9 cellular contexts compared by ENCODE assay signal in the genomic region with DNA sequence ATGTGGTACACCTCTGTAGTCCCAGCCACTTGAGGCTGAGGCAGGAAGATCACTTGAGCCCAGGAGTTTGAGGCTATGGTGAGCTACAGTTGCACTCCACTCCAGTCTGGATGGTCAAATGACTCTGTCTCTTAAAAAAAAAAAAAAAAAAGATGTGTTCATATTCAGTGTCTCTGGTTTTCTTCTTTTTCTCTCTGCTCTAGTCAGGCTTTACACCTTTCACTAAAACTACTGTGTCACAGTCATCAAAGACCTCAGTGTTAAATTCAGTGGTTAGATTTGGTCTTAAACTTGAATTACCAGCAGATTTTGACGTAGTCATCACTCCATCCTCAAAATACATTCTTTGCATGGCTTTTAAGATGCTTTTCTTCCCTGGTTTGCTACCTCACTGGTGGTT.
"Had no signal": no experiment of that assay in that cellular context is flagged by ENCODE, and none has a peak within 500 bp of the region (broad histone marks: within the 10 kb centered on the region; RNA-seq: fewer than 3 reads in every experiment).

No MANE protein-coding gene starts in this region.

- DNase-seq: GM23248, GOT3, H7, H9, HCEC 1CT, HFFc6 had no signal

- H3K27ac Mint-ChIP-seq: GM23338, HFFc6 had no signal

- FAIRE-seq: H1 had no signal

- ATAC-seq: GM23338, HCT116 had no signal

- H3K4me1 Mint-ChIP-seq: GM23338, H9 had no signal

- H3K9me3 Mint-ChIP-seq: GM23338, H9, HFFc6 had no signal

- H3K4me3 Mint-ChIP-seq: GM23338, H9, HFFc6 had no signal
